In genomic region chr3:109803274-109803673, GRCh38 we compare ENCODE assay signal across 13 cellular contexts.
DNase-seq lines count a peak whose midpoint lies in the region; ATAC-seq, FAIRE-seq and TF ChIP-seq lines count a peak whose summit lies in the region.
"Had no signal": no experiment of that assay in that cellular context is flagged by ENCODE, and none has a peak within 500 bp of the region (broad histone marks: within the 10 kb centered on the region; RNA-seq: fewer than 3 reads in every experiment).

No MANE protein-coding gene starts in this region.

- H3K9me3 ChIP-seq in CD4-positive, alpha-beta memory T cell (ENCODE audit: control insufficient read depth in 1 of 2, low read length in 2 of 2) = no peaks in the 10 kb centered on the region
- H3K9me3 ChIP-seq in astrocyte (ENCODE audit: insufficient read depth, low read depth, low read length) (no peaks in the 10 kb centered on the region), lower lobe of right lung (no peaks in the 10 kb centered on the region), right atrium auricular region (no peaks in the 10 kb centered on the region)

- H3K9me3 Mint-ChIP-seq in CD4-positive, alpha-beta memory T cell = peaks cover 0 to 21% (median 14%) of the 10 kb centered on the region in 8 donors
- H3K9me3 Mint-ChIP-seq in astrocyte (ENCODE audit: unreplicated experiment) = peaks cover 3% of the 10 kb centered on the region

- H3K4me1 Mint-ChIP-seq in CD4-positive, alpha-beta memory T cell = peaks cover 37 to 65% (median 49%) of the 10 kb centered on the region in 4 donors
- peaks cover 4% of the 10 kb centered on the region for H3K4me1 Mint-ChIP-seq in astrocyte (ENCODE audit: low read depth, unreplicated experiment)

- H3K27me3 Mint-ChIP-seq in CD4-positive, alpha-beta memory T cell = no peaks in the 10 kb centered on the region
- no peaks in the 10 kb centered on the region for H3K27me3 Mint-ChIP-seq in astrocyte (ENCODE audit: low read depth, unreplicated experiment)

- peak overlapping the region in 1 of 8 donors; percentile 27 for H3K4me3 Mint-ChIP-seq in CD4-positive, alpha-beta memory T cell
- H3K4me3 Mint-ChIP-seq in astrocyte (ENCODE audit: unreplicated experiment) = no peak overlapping the region

- H3K27ac Mint-ChIP-seq in CD4-positive, alpha-beta memory T cell = peak overlapping the region in 4 of 7 donors; percentile 23 to 70 (median 46)
- no peak overlapping the region for H3K27ac Mint-ChIP-seq in astrocyte (ENCODE audit: unreplicated experiment)

- H3K4me3 ChIP-seq in CD4-positive, alpha-beta memory T cell (ENCODE audit: low read length in 2 of 2) = no peak overlapping the region
- no peak overlapping the region for H3K4me3 ChIP-seq in astrocyte (ENCODE audit: insufficient read depth, low read depth, low read length)
- no peak overlapping the region for H3K4me3 ChIP-seq in lower lobe of right lung
- no peak overlapping the region for H3K4me3 ChIP-seq in right atrium auricular region

- H4K20me1 ChIP-seq in astrocyte (ENCODE audit: insufficient read depth, low read length) = no peaks in the 10 kb centered on the region

- ATAC-seq in lower lobe of right lung = no peak
- no peak for ATAC-seq in activated CD4-positive, CD25-positive, alpha-beta regulatory T cell treated with anti-CD3 and anti-CD28 coated beads, Interleukin-2, amount 50 U/mL, for 24 hours
- ATAC-seq in HG02678 (IDR thresholded peaks at IDR 0.05; ENCODE audit: unreplicated experiment) = no peak

- CTCF ChIA-PET in CD4-positive, alpha-beta memory T cell (lab: Charles Lee; ENCODE audit: partially characterized antibody) = interaction anchor here (1.0 to 4.0 kb wide), 4 partner anchors 10 to 49 kb away, joined by 3 to 14 read pairs (median 3); no protein-coding TSS in a partner anchor

- TF ChIP-seq CTCF in astrocyte (IDR thresholded peaks at IDR 0.05; ENCODE audit: insufficient read depth, low read depth, low read length) (peak; percentile 23), lower lobe of right lung (IDR thresholded peaks at IDR 0.05) (peak; percentile 23), right atrium auricular region (IDR thresholded peaks at IDR 0.05) (no peak)

- no peak overlapping the region for H2AFZ ChIP-seq in astrocyte (ENCODE audit: low read depth, low read length)

- H3K36me3 ChIP-seq in CD4-positive, alpha-beta memory T cell (ENCODE audit: insufficient read depth, low read length) = no peaks in the 10 kb centered on the region
- no peaks in the 10 kb centered on the region for H3K36me3 ChIP-seq in astrocyte (ENCODE audit: insufficient read depth, low read length)
- no peaks in the 10 kb centered on the region for H3K36me3 ChIP-seq in lower lobe of right lung
- H3K36me3 ChIP-seq in right atrium auricular region = no peaks in the 10 kb centered on the region

- FAIRE-seq in astrocyte (lab: Jason Lieb, UNC) = no peak
- FAIRE-seq: frontal cortex had no signal

- H3K79me2 ChIP-seq in astrocyte (ENCODE audit: insufficient read depth, low read length) = no peaks in the 10 kb centered on the region

- DNase-seq in CD4-positive, alpha-beta memory T cell = no peak
- peak; percentile 17 for DNase-seq in HT-29 (ENCODE audit: low spot score)
- no peak for DNase-seq in astrocyte (ENCODE audit: low read depth)
- DNase-seq in lower lobe of right lung = no peak
- DNase-seq in right atrium auricular region (ENCODE audit: low spot score) = no peak
- no peak for DNase-seq in activated CD4-positive, CD25-positive, alpha-beta regulatory T cell treated with anti-CD3 and anti-CD28 coated beads, Interleukin-2, amount 50 U/mL, for 72 hours
- DNase-seq: DMS153; mesenchymal stem cell; NCI-H748 treated with DMSO at 0.1 percent for 48 hours; stimulated activated CD8-positive, alpha-beta memory T cell treated with anti-CD3 and anti-CD28 coated beads, Interleukin-4, amount 100 ng/mL, for 48 hours had no signal

- H3K4me2 ChIP-seq in astrocyte (ENCODE audit: low read length) = no peak overlapping the region

- no peaks in the 10 kb centered on the region for H3K27me3 ChIP-seq in CD4-positive, alpha-beta memory T cell (ENCODE audit: insufficient read depth, low read length)
- H3K27me3 ChIP-seq in astrocyte (ENCODE audit: insufficient read depth, low read length) (no peaks in the 10 kb centered on the region), lower lobe of right lung (ENCODE audit: low read depth) (no peaks in the 10 kb centered on the region), right atrium auricular region (no peaks in the 10 kb centered on the region)

- H3K4me1 ChIP-seq in CD4-positive, alpha-beta memory T cell (ENCODE audit: insufficient read depth, low read length) = peaks cover 40% of the 10 kb centered on the region
- H3K4me1 ChIP-seq in astrocyte (ENCODE audit: insufficient read depth, low read length) = peaks cover 5% of the 10 kb centered on the region
- no peaks in the 10 kb centered on the region for H3K4me1 ChIP-seq in lower lobe of right lung
- no peaks in the 10 kb centered on the region for H3K4me1 ChIP-seq in right atrium auricular region

- H3K27ac ChIP-seq in CD4-positive, alpha-beta memory T cell (ENCODE audit: low read depth, low read length) = no peak overlapping the region
- H3K27ac ChIP-seq in astrocyte (ENCODE audit: low read depth, low read length) = no peak overlapping the region
- no peak overlapping the region for H3K27ac ChIP-seq in lower lobe of right lung
- no peak overlapping the region for H3K27ac ChIP-seq in right atrium auricular region

- POLR2A ChIA-PET in CD4-positive, alpha-beta memory T cell (lab: Charles Lee; ENCODE audit: partially characterized antibody) = interaction anchor here (1.0 kb wide), 1 partner anchor 29 kb away, joined by 4 read pairs; no protein-coding TSS in a partner anchor

- intact Hi-C loops in CD4-positive, alpha-beta memory T cell (cut with micrococcal nuclease) = loop anchor here (5.0 to 10.0 kb wide), 2 partner anchors 142 to 1809 kb away; no protein-coding TSS in a partner anchor
- intact Hi-C loops in lower lobe of right lung (cut with DNase I) = no loop called here

- H3K36me3 Mint-ChIP-seq in CD4-positive, alpha-beta memory T cell = peaks cover 8 to 11% of the 10 kb centered on the region in 2 donors
- H3K36me3 Mint-ChIP-seq in astrocyte (ENCODE audit: low read depth, unreplicated experiment) = no peaks in the 10 kb centered on the region

- no peak overlapping the region for H3K9ac ChIP-seq in astrocyte (ENCODE audit: low read length)

Comparison
In these comparisons a context has a peak if more than half of its experiments do, and no peak if none do; other contexts are left out.
1. CTCF ChIP-seq: peak in astrocyte (single experiment) and lower lobe of right lung (single experiment); none in right atrium auricular region (0 of 2).